Comparison of ENCODE assay signal across 11 cellular contexts in genomic region chr2:242020196-242021004, GRCh38.
A peak's percentile ranks its signal among the peaks of the same experiment; 100 is the strongest.
DNase-seq lines count a peak whose midpoint lies in the region; ATAC-seq and TF ChIP-seq lines count a peak whose summit lies in the region.
"Had no signal": no experiment of that assay in that cellular context is flagged by ENCODE, and none has a peak within 500 bp of the region (broad histone marks: within the 10 kb centered on the region; RNA-seq: fewer than 3 reads in every experiment).

No MANE protein-coding gene starts in this region.

- H3K4me1 ChIP-seq in upper lobe of right lung, result no peaks in the 10 kb centered on the region
- H3K4me1 ChIP-seq: prostate gland had no signal

- no peak overlapping the region for H3K4me3 Mint-ChIP-seq in activated T-cell treated with anti-CD3 and anti-CD28 coated beads, Interleukin-2, amount 50 U/mL, for 24 hours
- H3K4me3 Mint-ChIP-seq in activated T-helper 1 cell treated with anti-CD3 and anti-CD28 coated beads, Interleukin-12 subunit alpha, Interleukin-12 subunit beta, Interleukin-2, Interleukin-4 antibody, amounts not matched to agents 30 ng/mL and 10 ng/mL and 1 ng/mL, durations not matched to agents 14 hours and 24 hours and 36 hours, result no peak overlapping the region

- H3K4me1 Mint-ChIP-seq in activated T-cell treated with anti-CD3 and anti-CD28 coated beads, Interleukin-2, amount 50 U/mL, for 24 hours (ENCODE audit: low read depth), result peaks cover 2% of the 10 kb centered on the region
- H3K4me1 Mint-ChIP-seq in activated T-helper 1 cell treated with anti-CD3 and anti-CD28 coated beads, Interleukin-12 subunit alpha, Interleukin-12 subunit beta, Interleukin-2, Interleukin-4 antibody, amounts not matched to agents 30 ng/mL and 10 ng/mL and 1 ng/mL, durations not matched to agents 14 hours and 24 hours and 36 hours (ENCODE audit: low read depth), result no peaks in the 10 kb centered on the region

- ATAC-seq in left ventricle myocardium superior (peak; percentile 75), upper lobe of right lung (no peak), GM21390 (IDR thresholded peaks at IDR 0.05; ENCODE audit: unreplicated experiment) (no peak)

- H3K27ac Mint-ChIP-seq in activated T-cell treated with anti-CD3 and anti-CD28 coated beads, Interleukin-2, amount 50 U/mL, for 24 hours, result no peak overlapping the region
- H3K27ac Mint-ChIP-seq in activated T-helper 1 cell treated with anti-CD3 and anti-CD28 coated beads, Interleukin-12 subunit alpha, Interleukin-12 subunit beta, Interleukin-2, Interleukin-4 antibody, amounts not matched to agents 30 ng/mL and 10 ng/mL and 1 ng/mL, durations not matched to agents 14 hours and 24 hours and 36 hours, result no peak overlapping the region
- H3K27ac Mint-ChIP-seq: CD14-positive monocyte had no signal

- no peak overlapping the region for H3K27ac ChIP-seq in upper lobe of right lung
- H3K27ac ChIP-seq: prostate gland had no signal

- H3K9me3 Mint-ChIP-seq in activated T-cell treated with anti-CD3 and anti-CD28 coated beads, Interleukin-2, amount 50 U/mL, for 24 hours, result no peaks in the 10 kb centered on the region
- no peaks in the 10 kb centered on the region for H3K9me3 Mint-ChIP-seq in activated T-helper 1 cell treated with anti-CD3 and anti-CD28 coated beads, Interleukin-12 subunit alpha, Interleukin-12 subunit beta, Interleukin-2, Interleukin-4 antibody, amounts not matched to agents 30 ng/mL and 10 ng/mL and 1 ng/mL, durations not matched to agents 14 hours and 24 hours and 36 hours

- TF ChIP-seq CTCF in upper lobe of right lung (IDR thresholded peaks at IDR 0.05), result no peak

- H3K27me3 ChIP-seq in upper lobe of right lung, result peaks cover 17% of the 10 kb centered on the region

- H3K9me3 ChIP-seq in upper lobe of right lung, result no peaks in the 10 kb centered on the region
- H3K9me3 ChIP-seq: prostate gland had no signal

- peaks cover 11% of the 10 kb centered on the region for H3K36me3 Mint-ChIP-seq in activated T-cell treated with anti-CD3 and anti-CD28 coated beads, Interleukin-2, amount 50 U/mL, for 24 hours (ENCODE audit: low read depth)
- no peaks in the 10 kb centered on the region for H3K36me3 Mint-ChIP-seq in activated T-helper 1 cell treated with anti-CD3 and anti-CD28 coated beads, Interleukin-12 subunit alpha, Interleukin-12 subunit beta, Interleukin-2, Interleukin-4 antibody, amounts not matched to agents 30 ng/mL and 10 ng/mL and 1 ng/mL, durations not matched to agents 14 hours and 24 hours and 36 hours (ENCODE audit: low read depth)
- H3K36me3 Mint-ChIP-seq: CD14-positive monocyte had no signal

- DNase-seq in activated T-cell treated with anti-CD3 and anti-CD28 coated beads, Interleukin-2, amount 50 U/mL, for 1 hour, result peak; percentile 18
- no peak for DNase-seq in activated T-cell treated with anti-CD3 and anti-CD28 coated beads, Interleukin-2, amount 50 U/mL, for 24 hours
- DNase-seq in RPMI7951 (ENCODE audit: low read depth) (peak; percentile 24), left ventricle myocardium superior (peak; percentile 65), upper lobe of right lung (peak; percentile 53), retina (no peak)
- no peak for DNase-seq in activated T-helper 1 cell treated with anti-CD3 and anti-CD28 coated beads, Interleukin-12 subunit alpha, Interleukin-12 subunit beta, Interleukin-2, Interleukin-4 antibody, amounts not matched to agents 30 ng/mL and 10 ng/mL and 1 ng/mL, durations not matched to agents 14 hours and 24 hours and 36 hours (ENCODE audit: low spot score)
- DNase-seq: T-helper 1 cell had no signal

- H3K36me3 ChIP-seq in upper lobe of right lung, result no peaks in the 10 kb centered on the region
- H3K36me3 ChIP-seq: prostate gland had no signal

- H3K27me3 Mint-ChIP-seq in activated T-cell treated with anti-CD3 and anti-CD28 coated beads, Interleukin-2, amount 50 U/mL, for 24 hours, result no peaks in the 10 kb centered on the region
- peaks cover 14% of the 10 kb centered on the region for H3K27me3 Mint-ChIP-seq in activated T-helper 1 cell treated with anti-CD3 and anti-CD28 coated beads, Interleukin-12 subunit alpha, Interleukin-12 subunit beta, Interleukin-2, Interleukin-4 antibody, amounts not matched to agents 30 ng/mL and 10 ng/mL and 1 ng/mL, durations not matched to agents 14 hours and 24 hours and 36 hours (ENCODE audit: insufficient read depth)

- intact Hi-C loops in left ventricle myocardium superior (cut with micrococcal nuclease) (no loop called here), upper lobe of right lung (cut with DNase I) (no loop called here)
- intact Hi-C loops in activated T-helper 1 cell treated with anti-CD3 and anti-CD28 coated beads, Interleukin-12 subunit alpha, Interleukin-12 subunit beta, Interleukin-2, Interleukin-4 antibody, amounts not matched to agents 30 ng/mL and 10 ng/mL and 1 ng/mL, durations not matched to agents 14 hours and 24 hours and 36 hours (cut with micrococcal nuclease), result no loop called here

- no peak overlapping the region for H3K4me3 ChIP-seq in upper lobe of right lung
- H3K4me3 ChIP-seq: prostate gland had no signal

Comparison
In these comparisons a context has a peak if more than half of its experiments do, and no peak if none do; other contexts are left out.
1. DNase-seq: peak in activated T-cell treated with anti-CD3 and anti-CD28 coated beads, Interleukin-2, amount 50 U/mL, for 1 hour (single experiment), RPMI7951 (single experiment), left ventricle myocardium superior (single experiment) and upper lobe of right lung (single experiment); none in activated T-cell treated with anti-CD3 and anti-CD28 coated beads, Interleukin-2, amount 50 U/mL, for 24 hours (single experiment), activated T-helper 1 cell treated with anti-CD3 and anti-CD28 coated beads, Interleukin-12 subunit alpha, Interleukin-12 subunit beta, Interleukin-2, Interleukin-4 antibody, amounts not matched to agents 30 ng/mL and 10 ng/mL and 1 ng/mL, durations not matched to agents 14 hours and 24 hours and 36 hours (single experiment) and retina (single experiment).